In the genomic region with DNA sequence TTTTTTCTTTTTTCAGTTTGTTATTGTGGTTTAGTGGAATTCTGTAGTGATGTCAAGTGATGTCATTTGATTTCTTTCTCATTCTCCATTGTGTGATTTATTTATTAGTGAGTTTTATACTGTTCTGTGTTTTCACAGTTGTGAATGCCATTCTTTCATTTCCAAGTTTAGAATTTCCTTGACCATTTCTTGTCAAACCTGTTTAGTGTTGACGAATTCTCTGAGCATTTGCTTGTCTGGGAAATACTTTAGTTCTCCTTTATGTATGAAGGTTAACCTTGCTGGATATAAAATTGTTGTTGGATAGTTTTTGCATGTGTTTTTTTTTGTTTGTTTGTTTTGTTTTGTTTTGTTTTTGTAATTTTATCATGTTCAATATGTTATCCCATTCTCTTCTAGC, we compare ENCODE assay signal across 7 cellular contexts.
"Had no signal": no experiment of that assay in that cellular context is flagged by ENCODE, and none has a peak within 500 bp of the region (broad histone marks: within the 10 kb centered on the region; RNA-seq: fewer than 3 reads in every experiment).

No MANE protein-coding gene starts in this region.

- H3K4me3 Mint-ChIP-seq: GM23338, H9 had no signal

- H3K27ac ChIP-seq: HL-60 had no signal

- ATAC-seq: GM23338, K562 had no signal

- H3K27ac Mint-ChIP-seq: GM23338, H9 had no signal

- H2AFZ ChIP-seq: GM23338 had no signal

- DNase-seq: H9, HCEC 1CT, IMR-90, KG1 had no signal

- H3K4me3 ChIP-seq: GM23338, K562 had no signal

- H3K4me1 Mint-ChIP-seq: GM23338 had no signal

- H3K4me2 ChIP-seq: GM23338 had no signal
